In the genomic region with DNA sequence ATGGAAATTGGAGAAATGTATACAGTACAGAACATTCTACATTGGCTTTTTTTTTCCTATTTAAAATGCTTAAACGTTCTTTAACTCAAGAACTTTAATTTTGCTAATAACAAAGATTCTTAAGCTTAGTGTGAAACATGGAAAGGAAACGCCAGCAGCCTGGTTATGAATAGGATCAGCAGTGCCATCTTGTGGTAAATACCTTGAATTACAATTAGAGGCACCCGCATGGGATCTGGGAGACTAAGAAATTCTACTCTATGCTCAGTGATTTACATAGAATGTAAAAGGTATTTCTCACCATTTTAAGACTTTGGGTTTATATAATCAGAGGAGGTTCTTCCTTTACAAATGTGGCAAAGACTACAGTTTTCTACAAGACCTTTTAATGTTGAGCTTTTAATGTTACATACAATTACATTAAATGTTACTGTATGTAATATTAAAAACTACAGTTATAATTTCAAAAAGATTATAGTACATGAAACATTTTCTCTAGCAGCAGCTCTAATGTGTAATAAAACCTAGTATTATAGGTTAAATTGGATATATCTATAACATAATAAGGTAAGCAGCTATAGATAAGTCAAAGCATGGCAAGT, we compare ENCODE assay signal across 9 cellular contexts. TPM values are rescaled to one million over a fixed set of nuclear protein-coding genes. Genes with fewer than 3 reads are reported as not detected.
A peak's percentile ranks its signal among the peaks of the same experiment; 100 is the strongest.
DNase-seq lines count a peak whose midpoint lies in the region; ATAC-seq and TF ChIP-seq lines count a peak whose summit lies in the region.
"Had no signal": no experiment of that assay in that cellular context is flagged by ENCODE, and none has a peak within 500 bp of the region (broad histone marks: within the 10 kb centered on the region; RNA-seq: fewer than 3 reads in every experiment).

No MANE protein-coding gene starts in this region.

- no peak overlapping the region for H3K9ac ChIP-seq in SU-DHL-6 (ENCODE audit: low read length)

- peak; percentile 66 for TF ChIP-seq CTCF in GM12872 (IDR thresholded peaks at IDR 0.05; ENCODE audit: insufficient read depth, low read depth, low read length)
- peak; percentile 51 for TF ChIP-seq CTCF in SU-DHL-6 (IDR thresholded peaks at IDR 0.05; ENCODE audit: insufficient read depth, low read length, poor library complexity, severe bottlenecking)
- peak; percentile 84 for TF ChIP-seq CTCF in nephron progenitor cell (IDR thresholded peaks at IDR 0.05)

- no peaks in the 10 kb centered on the region for H3K9me2 ChIP-seq in SU-DHL-6 (replicated peaks; ENCODE audit: insufficient read depth, low read length)

- H3K27me3 ChIP-seq in SU-DHL-6 (ENCODE audit: low read length), result no peaks in the 10 kb centered on the region

- ATAC-seq in esophagus mucosa (peak; percentile 64), HG02840 (IDR thresholded peaks at IDR 0.05; ENCODE audit: low FRiP score, unreplicated experiment) (no peak), HG03039 (IDR thresholded peaks at IDR 0.05; ENCODE audit: unreplicated experiment) (no peak)

- H3F3A ChIP-seq in SU-DHL-6 (ENCODE audit: insufficient read depth), result no peaks in the 10 kb centered on the region

- DNase-seq in AG20443 (ENCODE audit: low spot score) (peak; percentile 76), M059J (ENCODE audit: low read depth) (peak; percentile 44), nephron progenitor cell (peak; percentile 11)

- no peaks in the 10 kb centered on the region for H3K9me3 ChIP-seq in SU-DHL-6 (ENCODE audit: insufficient read depth, low read length)

- H3K4me2 ChIP-seq in SU-DHL-6 (ENCODE audit: low read depth, low read length, poor library complexity, severe bottlenecking), result no peak overlapping the region

- no peaks in the 10 kb centered on the region for H3K36me3 Mint-ChIP-seq in nephron progenitor cell (ENCODE audit: low read depth)
- H3K36me3 Mint-ChIP-seq: natural killer cell treated with Interleukin-12 subunit alpha and Interleukin-12 subunit beta and Interleukin-15 and Interleukin-18, amount 100 ng/mL, for 72 hours had no signal

- H3K79me2 ChIP-seq in SU-DHL-6 (ENCODE audit: insufficient read depth, low read length), result no peaks in the 10 kb centered on the region

- no peaks in the 10 kb centered on the region for H3K4me1 Mint-ChIP-seq in nephron progenitor cell

- H3K36me3 ChIP-seq in SU-DHL-6 (ENCODE audit: low read length), result no peaks in the 10 kb centered on the region

- H3K27ac Mint-ChIP-seq in nephron progenitor cell, result no peak overlapping the region
- H3K27ac Mint-ChIP-seq: natural killer cell treated with Interleukin-12 subunit alpha and Interleukin-12 subunit beta and Interleukin-15 and Interleukin-18, amount 100 ng/mL, for 72 hours had no signal

- H4K20me1 ChIP-seq in SU-DHL-6 (ENCODE audit: low read depth, low read length), result no peaks in the 10 kb centered on the region

- H3K27ac ChIP-seq in SU-DHL-6 (ENCODE audit: low read depth, low read length), result no peak overlapping the region

- H2AFZ ChIP-seq in SU-DHL-6 (ENCODE audit: low read depth, low read length, severe bottlenecking), result no peak overlapping the region

- no peak overlapping the region for H3K4me3 ChIP-seq in SU-DHL-6 (ENCODE audit: insufficient read depth, low read length, poor library complexity, severe bottlenecking)

- no peaks in the 10 kb centered on the region for H3K27me3 Mint-ChIP-seq in nephron progenitor cell (ENCODE audit: low read depth, poor library complexity)

- no peak overlapping the region for H3K4me3 Mint-ChIP-seq in nephron progenitor cell
- H3K4me3 Mint-ChIP-seq: natural killer cell treated with Interleukin-12 subunit alpha and Interleukin-12 subunit beta and Interleukin-15 and Interleukin-18, amount 100 ng/mL, for 72 hours had no signal

- peaks cover 6% of the 10 kb centered on the region for H3K9me3 Mint-ChIP-seq in nephron progenitor cell
- H3K9me3 Mint-ChIP-seq: natural killer cell treated with Interleukin-12 subunit alpha and Interleukin-12 subunit beta and Interleukin-15 and Interleukin-18, amount 100 ng/mL, for 72 hours had no signal

RNA-seq across cellular contexts. Expression of gene APOBEC4, which starts 32.1 kb away (rescaled TPM):
- not detected in 2 replicates for total RNA-seq in M059J (2014; rRNA removed; shearing (Covaris generic))
- total RNA-seq in esophagus mucosa, result not detected
- total RNA-seq: natural killer cell treated with Interleukin-12 subunit alpha and Interleukin-12 subunit beta and Interleukin-15 and Interleukin-18, amount 100 ng/mL, for 72 hours had no signal

RNA-seq across cellular contexts. Expression of gene ARPC5, which starts 49.6 kb away (rescaled TPM):
- total RNA-seq in M059J (2014; rRNA removed; shearing (Covaris generic)), result 293 and 409 TPM in 2 replicates
- 97.8 TPM for total RNA-seq in esophagus mucosa

Comparison
In these comparisons a context has a peak if more than half of its experiments do, and no peak if none do; other contexts are left out.
1. DNase-seq: peak in every context shown above with its lines; median percentile 76 in AG20443; 44 in M059J; 11 in nephron progenitor cell.